In genomic region chr1:93079685-93080141, GRCh38 we compare ENCODE assay signal across 8 cellular contexts. TPM values are rescaled to one million over a fixed set of nuclear protein-coding genes. Genes with fewer than 3 reads are reported as not detected.
DNase-seq lines count a peak whose midpoint lies in the region; ATAC-seq and TF ChIP-seq lines count a peak whose summit lies in the region.

No MANE protein-coding gene starts in this region.

- H3K9me3 ChIP-seq in PC-3 (ENCODE audit: low read length): no peaks in the 10 kb centered on the region
- no peaks in the 10 kb centered on the region for H3K9me3 ChIP-seq in hepatocyte (ENCODE audit: low read depth)

- H3K27ac ChIP-seq in PC-3 (ENCODE audit: low read length) (peak overlapping the region; percentile 40), hepatocyte (peak overlapping the region; percentile 94), rectal smooth muscle tissue (ENCODE audit: low read depth, low read length) (peak overlapping the region; percentile 85)

- peak overlapping the region; percentile 93 for H3K4me2 ChIP-seq in PC-3 (ENCODE audit: low read length)
- H3K4me2 ChIP-seq in hepatocyte: peak overlapping the region; percentile 79

- H3F3A ChIP-seq in PC-3 (ENCODE audit: low read length, unreplicated experiment): no peaks in the 10 kb centered on the region

- H3K79me2 ChIP-seq in PC-3 (ENCODE audit: low read length) (peaks cover 57% of the 10 kb centered on the region), hepatocyte (peaks cover 60% of the 10 kb centered on the region)

- H3K27me3 ChIP-seq in PC-3 (ENCODE audit: low read length) (no peaks in the 10 kb centered on the region), hepatocyte (no peaks in the 10 kb centered on the region), rectal smooth muscle tissue (ENCODE audit: control insufficient read depth, insufficient read depth, low read length) (no peaks in the 10 kb centered on the region)

- H4K20me1 ChIP-seq in PC-3 (ENCODE audit: low read length) (peaks cover 36% of the 10 kb centered on the region), hepatocyte (ENCODE audit: insufficient read depth, poor library complexity, severe bottlenecking) (peaks cover 30% of the 10 kb centered on the region)

- intact Hi-C loops in PC-3 (cut with micrococcal nuclease): loop anchor here (1.0 to 5.0 kb wide), 6 partner anchors 35 to 222 kb away; partner anchors contain the start of genes CCDC18 and TMED5

- H3K4me1 ChIP-seq in PC-3 (ENCODE audit: insufficient read depth, low read length): peaks cover 12% of the 10 kb centered on the region; the same call in 1 of the 2 replicates
- peaks cover 12% of the 10 kb centered on the region for H3K4me1 ChIP-seq in hepatocyte (ENCODE audit: insufficient read depth)
- peaks cover 3% of the 10 kb centered on the region for H3K4me1 ChIP-seq in rectal smooth muscle tissue (ENCODE audit: control insufficient read depth, insufficient read depth, low read length)

- H3K9me2 ChIP-seq in PC-3 (replicated peaks; ENCODE audit: low read length): no peaks in the 10 kb centered on the region
- H3K9me2 ChIP-seq in hepatocyte (replicated peaks; ENCODE audit: insufficient read depth): no peaks in the 10 kb centered on the region

- WGBS in hepatocyte (ENCODE audit: low lambda C conversion rate, missing lambda C conversion rate): 3% methylated on average over 7 of the region's 13 CpGs

- TF ChIP-seq CTCF in PC-3 (conservative IDR thresholded peaks at IDR 0.05; ENCODE audit: low read depth, low read length): no peak
- TF ChIP-seq CTCF in hepatocyte (IDR thresholded peaks at IDR 0.05; ENCODE audit: poor library complexity): no peak

- CTCF ChIA-PET in PC-3 (lab: Charles Lee): interaction anchor here (0.6 to 0.8 kb wide), 4 partner anchors 39 to 734 kb away, joined by 3 read pairs; no protein-coding TSS in a partner anchor

- ATAC-seq in PC-3 (peak; percentile 16), GM18873 (IDR thresholded peaks at IDR 0.05; ENCODE audit: low FRiP score, unreplicated experiment) (no peak)

- POLR2A ChIA-PET in PC-3 (lab: Charles Lee; ENCODE audit: unreplicated experiment): interaction anchor here (0.5 to 0.6 kb wide), 4 partner anchors 39 to 592 kb away, joined by 3 to 7 read pairs (median 4); no protein-coding TSS in a partner anchor

- no TSS peak for BruUV-seq in PC-3 (replicated peaks; lab: Mats Ljungman, UMichigan)

- peak overlapping the region; percentile 75 for H2AFZ ChIP-seq in PC-3 (ENCODE audit: low read length)
- peak overlapping the region; percentile 86 for H2AFZ ChIP-seq in hepatocyte

- H3K4me3 ChIP-seq in PC-3 (ENCODE audit: low read length) (peak overlapping the region; percentile 89), hepatocyte (peak overlapping the region; percentile 79), rectal smooth muscle tissue (ENCODE audit: low read length) (peak overlapping the region; percentile 96)

- H3K36me3 ChIP-seq in PC-3 (ENCODE audit: low read depth, low read length): peaks cover 21% of the 10 kb centered on the region
- no peaks in the 10 kb centered on the region for H3K36me3 ChIP-seq in hepatocyte (replicated peaks; ENCODE audit: insufficient read depth, low read depth)
- H3K36me3 ChIP-seq in rectal smooth muscle tissue (ENCODE audit: control insufficient read depth, insufficient read depth, low read length): no peaks in the 10 kb centered on the region

- H3K9ac ChIP-seq in PC-3 (ENCODE audit: low read length) (peak overlapping the region; percentile 93), rectal smooth muscle tissue (ENCODE audit: low read length) (peak overlapping the region; percentile 93)

- peak; percentile 68 for DNase-seq in activated effector memory CD4-positive, alpha-beta T cell treated with anti-CD3 and anti-CD28 coated beads, Interleukin-2, amount 50 U/mL, for 16 hours
- DNase-seq in activated effector memory CD4-positive, alpha-beta T cell treated with Interleukin-2 at 50 U/mL for 16 hours: no peak
- peak; percentile 7 for DNase-seq in PC-3
- peak in 30 of 56 donors; percentile 1 to 41 (median 14) for DNase-seq in amygdala (lab: John Stamatoyannopoulos, UW)
- DNase-seq in hepatocyte (ENCODE audit: low spot score): peak; percentile 42
- DNase-seq in COLO829 (ENCODE audit: low spot score): no peak

RNA-seq across cellular contexts. Expression of gene MTF2, which starts 0.6 kb away (rescaled TPM):
- total RNA-seq in PC-3 (2014; rRNA removed) (15.3 and 25.3 TPM in 2 replicates), hepatocyte (29.7 and 30.5 TPM in 2 replicates)
- 37.7 and 49.3 TPM in 2 replicates for polyA plus RNA-seq in hepatocyte

Comparison
In these comparisons a context has a peak if more than half of its experiments do, and no peak if none do; other contexts are left out.
1. DNase-seq: peak in activated effector memory CD4-positive, alpha-beta T cell treated with anti-CD3 and anti-CD28 coated beads, Interleukin-2, amount 50 U/mL, for 16 hours (single experiment), PC-3 (single experiment), amygdala (30 of 56) and hepatocyte (single experiment); none in activated effector memory CD4-positive, alpha-beta T cell treated with Interleukin-2 at 50 U/mL for 16 hours (single experiment) and COLO829 (single experiment).
2. H3K27ac ChIP-seq: peak in every context shown above with its lines; median percentile 94 in hepatocyte; 85 in rectal smooth muscle tissue; 40 in PC-3.
3. Peak in every context shown above with its lines, with median percentiles within 50 percentile points of each other: H3K4me3 ChIP-seq.